In genomic region chr15:68924866-68925599, GRCh38 we compare ENCODE assay signal across 8 cellular contexts. TPM values are rescaled to one million over a fixed set of nuclear protein-coding genes. Genes with fewer than 3 reads are reported as not detected.
DNase-seq lines count a peak whose midpoint lies in the region; ATAC-seq and TF ChIP-seq lines count a peak whose summit lies in the region.

No MANE protein-coding gene starts in this region.

- peaks cover 2% of the 10 kb centered on the region; the same call in 1 of the 2 replicates for H3K27me3 ChIP-seq in BE2C
- H3K27me3 ChIP-seq in colonic mucosa, result no peaks in the 10 kb centered on the region

- H3K9me3 ChIP-seq in BE2C (no peaks in the 10 kb centered on the region), HEK293 (ENCODE audit: control insufficient read depth, insufficient read depth, low read depth, low read length) (no peaks in the 10 kb centered on the region; the same call in 1 of the 2 replicates), colonic mucosa (no peaks in the 10 kb centered on the region)

- DNase-seq in BE2C, result peak; percentile 88
- DNase-seq in NCI-H446 treated with DMSO at 0.1 percent for 48 hours (lab: John Stamatoyannopoulos, UW), result peak; percentile 2
- DNase-seq in activated CD4-positive, alpha-beta T cell treated with anti-CD3 and anti-CD28 coated beads for 36 hours, result peak; percentile 84
- peak; percentile 65 for DNase-seq in colonic mucosa
- peak; percentile 68 for DNase-seq in left lobe of liver (ENCODE audit: low spot score)
- peak; percentile 27 to 61 (median 36) for DNase-seq in stimulated activated CD4-positive, alpha-beta T cell treated with anti-CD3 and anti-CD28 coated beads, TNF-alpha, amount 100 ng/mL, for 24 hours (ENCODE audit: low read depth in 3 of 3)

- TF ChIP-seq CTCF in BE2C (IDR thresholded peaks at IDR 0.05; ENCODE audit: low read depth, low read length) (peak; percentile 99), HEK293 (tag by site-specific recombination; IDR thresholded peaks at IDR 0.05) (peak; percentile 92), colonic mucosa (IDR thresholded peaks at IDR 0.05) (peak; percentile 69)

- CTCF ChIA-PET in HEK293 (lab: Yijun Ruan, JAX), result interaction anchor here (0.5 to 9.0 kb wide), 70 partner anchors 9 to 684 kb away, joined by 3 to 137 read pairs (median 4); no protein-coding TSS in a partner anchor
- CTCF ChIA-PET in activated CD4-positive, alpha-beta T cell treated with anti-CD3 and anti-CD28 coated beads for 36 hours (lab: Charles Lee), result interaction anchor here (0.6 to 3.8 kb wide), 24 partner anchors 10 to 618 kb away, joined by 3 to 22 read pairs (median 4); no protein-coding TSS in a partner anchor

- no peak overlapping the region for H3K4me3 Mint-ChIP-seq in activated CD4-positive, alpha-beta T cell treated with anti-CD3 and anti-CD28 coated beads for 36 hours

- H3K27ac ChIP-seq in HEK293 (ENCODE audit: extremely low read depth, low read depth, low read length) (no peak overlapping the region), colonic mucosa (no peak overlapping the region)

- H3K4me1 ChIP-seq in BE2C (no peaks in the 10 kb centered on the region), HEK293 (ENCODE audit: control insufficient read depth, insufficient read depth, low read length) (no peaks in the 10 kb centered on the region), colonic mucosa (no peaks in the 10 kb centered on the region)

- H3K27ac Mint-ChIP-seq in activated CD4-positive, alpha-beta T cell treated with anti-CD3 and anti-CD28 coated beads for 36 hours, result no peak overlapping the region

- H3K9me3 Mint-ChIP-seq in activated CD4-positive, alpha-beta T cell treated with anti-CD3 and anti-CD28 coated beads for 36 hours (ENCODE audit: low read depth), result no peaks in the 10 kb centered on the region

- no peaks in the 10 kb centered on the region for H3K36me3 ChIP-seq in BE2C
- no peaks in the 10 kb centered on the region for H3K36me3 ChIP-seq in HEK293 (ENCODE audit: control insufficient read depth in 2 of 2, insufficient read depth in 1 of 2, low read length in 2 of 2)
- H3K36me3 ChIP-seq in colonic mucosa, result no peaks in the 10 kb centered on the region

- no peak overlapping the region for H3K4me3 ChIP-seq in BE2C (ENCODE audit: low read depth, low read length)
- H3K4me3 ChIP-seq in HEK293 (ENCODE audit: low read depth, low read length), result no peak overlapping the region
- H3K4me3 ChIP-seq in colonic mucosa, result no peak overlapping the region

- ATAC-seq in activated CD4-positive, alpha-beta T cell treated with anti-CD3 and anti-CD28 coated beads for 36 hours, result peak; percentile 75
- ATAC-seq in left lobe of liver (peak; percentile 99), HG03196 (IDR thresholded peaks at IDR 0.05; ENCODE audit: unreplicated experiment) (no peak)

- H3K4me1 Mint-ChIP-seq in activated CD4-positive, alpha-beta T cell treated with anti-CD3 and anti-CD28 coated beads for 36 hours, result no peaks in the 10 kb centered on the region

- H3K9ac ChIP-seq in colonic mucosa (ENCODE audit: low read depth in 2 of 2, low read length in 2 of 2), result no peak overlapping the region

- POLR2A ChIA-PET in HEK293 (lab: Yijun Ruan, JAX), result interaction anchor here (0.6 to 1.9 kb wide), 5 partner anchors 49 to 365 kb away, joined by 3 to 6 read pairs (median 5); no protein-coding TSS in a partner anchor
- POLR2A ChIA-PET in activated CD4-positive, alpha-beta T cell treated with anti-CD3 and anti-CD28 coated beads for 36 hours (lab: Charles Lee), result interaction anchor here (0.5 kb wide), 1 partner anchor 387 kb away, joined by 4 read pairs; no protein-coding TSS in a partner anchor

- intact Hi-C loops in activated CD4-positive, alpha-beta T cell treated with anti-CD3 and anti-CD28 coated beads for 36 hours (cut with DNase I, micrococcal nuclease), result loop anchor here (1.0 to 5.0 kb wide), 7 partner anchors 48 to 374 kb away; no protein-coding TSS in a partner anchor
- intact Hi-C loops in colonic mucosa (cut with DNase I), result loop anchor here (5.0 kb wide), 1 partner anchor 373 kb away; no protein-coding TSS in a partner anchor

- no peaks in the 10 kb centered on the region for H3K36me3 Mint-ChIP-seq in activated CD4-positive, alpha-beta T cell treated with anti-CD3 and anti-CD28 coated beads for 36 hours (ENCODE audit: low read depth)

- peaks cover 22% of the 10 kb centered on the region for H3K27me3 Mint-ChIP-seq in activated CD4-positive, alpha-beta T cell treated with anti-CD3 and anti-CD28 coated beads for 36 hours

TF ChIP-seq in HEK293, 187 proteins besides CTCF, POLR2A, EP300 and RAD21 (continues in another document):
- TF ChIP-seq ZIC2 (tag by site-specific recombination; IDR thresholded peaks at IDR 0.05) (peak; percentile 68), AEBP2 (tag by site-specific recombination; IDR thresholded peaks at IDR 0.05; ENCODE audit: borderline replicate concordance) (no peak), ZNF610 (tag by site-specific recombination; IDR thresholded peaks at IDR 0.05; ENCODE audit: borderline replicate concordance) (0 out of 2 replicates have a peak, but pooled peaks have one; percentile 15), ZNF335 (tag by site-specific recombination; conservative IDR thresholded peaks at IDR 0.05) (0 out of 2 replicates have a peak, but pooled peaks have one; percentile 36), ZBTB17 (tag by site-specific recombination; IDR thresholded peaks at IDR 0.05) (peak; percentile 89), ZNF654 (tag by site-specific recombination; IDR thresholded peaks at IDR 0.05; ENCODE audit: low read depth) (peak; percentile 98), KLF10 (tag by site-specific recombination; IDR thresholded peaks at IDR 0.05) (peak; percentile 16; the same call in 1 of the 2 replicates), ZBTB7A (tag by site-specific recombination; IDR thresholded peaks at IDR 0.05; ENCODE audit: low read depth) (no peak), SCRT2 (tag by site-specific recombination; IDR thresholded peaks at IDR 0.05) (peak; percentile 71), SP3 (tag by site-specific recombination; IDR thresholded peaks at IDR 0.05) (peak; percentile 17; the same call in 1 of the 2 replicates), ZNF626 (tag by site-specific recombination; IDR thresholded peaks at IDR 0.05) (peak; percentile 34; the same call in 1 of the 2 replicates), ZNF10 (tag by site-specific recombination; IDR thresholded peaks at IDR 0.05) (peak; percentile 96), GLIS1 (tag by site-specific recombination; IDR thresholded peaks at IDR 0.05) (peak; percentile 54), ZBTB44 (tag by site-specific recombination; IDR thresholded peaks at IDR 0.05) (no peak; the same call in 1 of the 2 replicates), ZNF26 (tag by site-specific recombination; IDR thresholded peaks at IDR 0.05) (no peak), KLF8 (tag by site-specific recombination; IDR thresholded peaks at IDR 0.05) (0 out of 2 replicates have a peak, but pooled peaks have one; percentile 18), WT1 (tag by site-specific recombination; IDR thresholded peaks at IDR 0.05) (no peak)

RNA-seq across cellular contexts. Expression of gene SPESP1, which starts 5.3 kb away (rescaled TPM):
- 0.73 TPM for polyA plus RNA-seq in BE2C (2012; ENCODE audit: insufficient read depth, insufficient read length, low read depth)
- 1 to 10 TPM; 1.0 to 1.3 TPM for total RNA-seq in activated CD4-positive, alpha-beta T cell treated with anti-CD3 and anti-CD28 coated beads for 36 hours
- total RNA-seq in colonic mucosa (1 to 10 TPM; 4.2 to 5.9 TPM), left lobe of liver (0.48 TPM)

Comparison
In these comparisons a context has a peak if more than half of its experiments do, and no peak if none do; other contexts are left out.
1. DNase-seq: peak in every context shown above with its lines; median percentile 88 in BE2C; 84 in activated CD4-positive, alpha-beta T cell treated with anti-CD3 and anti-CD28 coated beads for 36 hours; 68 in left lobe of liver; 65 in colonic mucosa; 36 in stimulated activated CD4-positive, alpha-beta T cell treated with anti-CD3 and anti-CD28 coated beads, TNF-alpha, amount 100 ng/mL, for 24 hours; 2 in NCI-H446 treated with DMSO at 0.1 percent for 48 hours.